ENCODE assay signal across 11 cellular contexts in the genomic region with DNA sequence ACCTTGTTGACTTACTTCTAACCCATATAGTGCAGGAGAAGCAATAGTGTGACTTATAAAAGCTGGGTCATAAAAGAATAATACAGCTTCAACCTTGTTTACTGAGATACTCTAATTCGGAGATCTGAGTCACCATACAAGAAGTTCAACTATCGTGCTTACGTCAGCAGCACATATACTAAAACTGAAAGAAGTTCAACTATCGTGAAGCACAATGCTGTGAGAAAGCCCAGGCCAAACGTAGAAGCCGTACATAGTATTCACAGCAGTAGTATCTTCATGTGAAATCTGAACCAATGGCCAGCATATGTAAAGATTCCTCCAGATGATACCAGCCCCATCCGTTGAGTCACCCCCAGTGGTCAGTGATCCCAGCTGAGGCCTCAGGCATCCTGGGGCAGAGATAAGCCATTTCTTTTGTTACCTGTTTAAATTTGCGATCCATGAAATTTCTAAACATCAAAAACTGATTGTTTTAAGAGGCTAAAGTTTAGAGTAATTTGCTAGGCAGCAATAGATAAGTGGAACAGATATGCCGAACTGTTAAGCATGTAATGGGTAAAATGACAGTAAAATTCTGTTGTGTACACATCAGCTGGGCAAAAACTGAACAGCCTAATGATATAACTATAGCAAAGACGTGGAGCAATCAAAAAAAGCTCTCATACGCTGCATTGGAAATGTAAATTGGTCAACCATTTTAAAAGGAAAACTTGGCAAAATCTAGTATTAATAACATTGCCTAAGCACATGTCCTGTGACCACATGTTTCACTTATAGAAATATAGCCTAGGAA. TPM values are rescaled to one million over a fixed set of nuclear protein-coding genes. Genes with fewer than 3 reads are reported as not detected.
DNase-seq lines count a peak whose midpoint lies in the region; ATAC-seq and TF ChIP-seq lines count a peak whose summit lies in the region.
"Had no signal": no experiment of that assay in that cellular context is flagged by ENCODE, and none has a peak within 500 bp of the region (broad histone marks: within the 10 kb centered on the region; RNA-seq: fewer than 3 reads in every experiment).

No MANE protein-coding gene starts in this region.

- H3K4me1 Mint-ChIP-seq in activated CD4-positive, alpha-beta memory T cell treated with anti-CD3 and anti-CD28 coated beads, Interleukin-2, amount 10 ng/mL, durations not matched to agents 7 days and 5 days, result peaks cover 2% of the 10 kb centered on the region
- peaks cover 5% of the 10 kb centered on the region for H3K4me1 Mint-ChIP-seq in activated CD4-positive, alpha-beta memory T cell treated with anti-CD3 and anti-CD28 coated beads for 36 hours (ENCODE audit: low read depth)
- H3K4me1 Mint-ChIP-seq in stimulated activated effector memory CD8-positive, alpha-beta T cell treated with anti-CD3 and anti-CD28 coated beads, Interleukin-12 subunit alpha, Interleukin-12 subunit beta, amount 100 ng/mL, for 72 hours, result peaks cover 6% of the 10 kb centered on the region

- no peaks in the 10 kb centered on the region for H4K20me1 ChIP-seq in SK-N-SH (ENCODE audit: insufficient read depth)

- H3K4me3 ChIP-seq in SK-N-SH (ENCODE audit: low read depth in 2 of 2, low read length in 1 of 2), result no peak overlapping the region
- H3K4me3 ChIP-seq in adrenal gland, result no peak overlapping the region
- H3K4me3 ChIP-seq: thyroid gland had no signal

- peaks cover 6% of the 10 kb centered on the region for H3F3A ChIP-seq in SK-N-SH (replicated peaks; ENCODE audit: insufficient read depth)

- 0 out of 2 replicates have a peak, but pooled peaks cover 7% of the 10 kb centered on the region for H3K9me3 ChIP-seq in SK-N-SH
- no peaks in the 10 kb centered on the region for H3K9me3 ChIP-seq in adrenal gland (replicated peaks in 1 of 3)
- H3K9me3 ChIP-seq: thyroid gland had no signal

- CTCF ChIA-PET in activated CD4-positive, alpha-beta memory T cell treated with anti-CD3 and anti-CD28 coated beads, Interleukin-2, amount 10 ng/mL, durations not matched to agents 7 days and 5 days (lab: Charles Lee), result no interaction called here
- CTCF ChIA-PET in activated CD4-positive, alpha-beta memory T cell treated with anti-CD3 and anti-CD28 coated beads for 36 hours (lab: Charles Lee), result no interaction called here
- CTCF ChIA-PET in SK-N-SH (lab: Yijun Ruan, JAX), result interaction anchor here (0.7 kb wide), 1 partner anchor 119 kb away, joined by 3 read pairs; no protein-coding TSS in a partner anchor

- H3K9me3 Mint-ChIP-seq in activated CD4-positive, alpha-beta memory T cell treated with anti-CD3 and anti-CD28 coated beads, Interleukin-2, amount 10 ng/mL, durations not matched to agents 7 days and 5 days, result no peaks in the 10 kb centered on the region
- peaks cover 32% of the 10 kb centered on the region for H3K9me3 Mint-ChIP-seq in activated CD4-positive, alpha-beta memory T cell treated with anti-CD3 and anti-CD28 coated beads for 36 hours
- H3K9me3 Mint-ChIP-seq in stimulated activated effector memory CD8-positive, alpha-beta T cell treated with anti-CD3 and anti-CD28 coated beads, Interleukin-12 subunit alpha, Interleukin-12 subunit beta, amount 100 ng/mL, for 72 hours, result no peaks in the 10 kb centered on the region

- H2AFZ ChIP-seq in SK-N-SH (ENCODE audit: low read depth), result no peak overlapping the region

- no peaks in the 10 kb centered on the region for H3K79me2 ChIP-seq in SK-N-SH (ENCODE audit: insufficient read depth)

- no peaks in the 10 kb centered on the region for H3K36me3 Mint-ChIP-seq in activated CD4-positive, alpha-beta memory T cell treated with anti-CD3 and anti-CD28 coated beads, Interleukin-2, amount 10 ng/mL, durations not matched to agents 7 days and 5 days (ENCODE audit: low read depth)
- H3K36me3 Mint-ChIP-seq in activated CD4-positive, alpha-beta memory T cell treated with anti-CD3 and anti-CD28 coated beads for 36 hours, result peaks cover under 1% of the 10 kb centered on the region
- no peaks in the 10 kb centered on the region for H3K36me3 Mint-ChIP-seq in stimulated activated effector memory CD8-positive, alpha-beta T cell treated with anti-CD3 and anti-CD28 coated beads, Interleukin-12 subunit alpha, Interleukin-12 subunit beta, amount 100 ng/mL, for 72 hours

- H3K27ac ChIP-seq in SK-N-SH (ENCODE audit: low read depth in 2 of 2, low read length in 1 of 2) (peak overlapping the region in 1 of 2 experiments; percentile 66; a peak in 2 of 4 replicates), adrenal gland (no peak overlapping the region)
- H3K27ac ChIP-seq: thyroid gland had no signal

- WGBS in SK-N-SH (ENCODE audit: low lambda C conversion rate), result 83% methylated on average over 10 of the region's 11 CpGs
- WGBS in adrenal gland, 4 donors, result 91 to 93% (median 91%) methylated on average over 11 of the region's 11 CpGs

- intact Hi-C loops in activated CD4-positive, alpha-beta memory T cell treated with anti-CD3 and anti-CD28 coated beads for 36 hours (cut with micrococcal nuclease), result no loop called here
- intact Hi-C loops in adrenal gland (cut with DNase I), result no loop called here

- no peak; a peak in 1 of 4 replicates for TF ChIP-seq EP300 in SK-N-SH (IDR thresholded peaks at IDR 0.05; ENCODE audit: borderline replicate concordance in 1 of 2, low read depth in 1 of 2, low read length in 1 of 2)

- no peaks in the 10 kb centered on the region for H3K27me3 Mint-ChIP-seq in activated CD4-positive, alpha-beta memory T cell treated with anti-CD3 and anti-CD28 coated beads, Interleukin-2, amount 10 ng/mL, durations not matched to agents 7 days and 5 days
- H3K27me3 Mint-ChIP-seq in activated CD4-positive, alpha-beta memory T cell treated with anti-CD3 and anti-CD28 coated beads for 36 hours, result no peaks in the 10 kb centered on the region
- H3K27me3 Mint-ChIP-seq: T-cell had no signal

- no peaks in the 10 kb centered on the region for H3K27me3 ChIP-seq in SK-N-SH (ENCODE audit: insufficient read depth)
- no peaks in the 10 kb centered on the region for H3K27me3 ChIP-seq in adrenal gland
- H3K27me3 ChIP-seq: thyroid gland had no signal

- H3K36me3 ChIP-seq in SK-N-SH (replicated peaks in 1 of 2; ENCODE audit: control insufficient read depth in 1 of 2, insufficient read depth in 2 of 2, low read length in 1 of 2), result peaks cover 0 to 3% of the 10 kb centered on the region in 2 experiments
- H3K36me3 ChIP-seq in adrenal gland (replicated peaks in 1 of 2), result no peaks in the 10 kb centered on the region
- H3K36me3 ChIP-seq: thyroid gland had no signal

- H3K27ac Mint-ChIP-seq in activated CD4-positive, alpha-beta memory T cell treated with anti-CD3 and anti-CD28 coated beads, Interleukin-2, amount 10 ng/mL, durations not matched to agents 7 days and 5 days, result peak overlapping the region; percentile 45
- no peak overlapping the region for H3K27ac Mint-ChIP-seq in activated CD4-positive, alpha-beta memory T cell treated with anti-CD3 and anti-CD28 coated beads for 36 hours
- peak overlapping the region; percentile 90 for H3K27ac Mint-ChIP-seq in stimulated activated effector memory CD8-positive, alpha-beta T cell treated with anti-CD3 and anti-CD28 coated beads, Interleukin-12 subunit alpha, Interleukin-12 subunit beta, amount 100 ng/mL, for 72 hours
- H3K27ac Mint-ChIP-seq: T-cell had no signal

- H3K9ac ChIP-seq in SK-N-SH, result peak overlapping the region; percentile 21

- no peak for TF ChIP-seq POLR2A in adrenal gland (IDR thresholded peaks at IDR 0.05)

- ATAC-seq in stimulated activated effector memory CD8-positive, alpha-beta T cell treated with anti-CD3 and anti-CD28 coated beads, Interleukin-12 subunit alpha, Interleukin-12 subunit beta, amount 100 ng/mL, for 72 hours, result peak; percentile 99
- ATAC-seq: T-cell had no signal

- peak overlapping the region; percentile 8 for H3K4me3 Mint-ChIP-seq in activated CD4-positive, alpha-beta memory T cell treated with anti-CD3 and anti-CD28 coated beads, Interleukin-2, amount 10 ng/mL, durations not matched to agents 7 days and 5 days
- H3K4me3 Mint-ChIP-seq in activated CD4-positive, alpha-beta memory T cell treated with anti-CD3 and anti-CD28 coated beads for 36 hours, result no peak overlapping the region
- peak overlapping the region; percentile 56 for H3K4me3 Mint-ChIP-seq in stimulated activated effector memory CD8-positive, alpha-beta T cell treated with anti-CD3 and anti-CD28 coated beads, Interleukin-12 subunit alpha, Interleukin-12 subunit beta, amount 100 ng/mL, for 72 hours

- H3K4me1 ChIP-seq in SK-N-SH (ENCODE audit: control insufficient read depth in 1 of 2, insufficient read depth in 2 of 2, low read depth in 1 of 2, low read length in 1 of 2) (no peaks in the 10 kb centered on the region; a peak in 3 of 4 replicates), adrenal gland (replicated peaks in 1 of 2) (peaks cover 0 to 7% of the 10 kb centered on the region in 2 donors)

- TF ChIP-seq RAD21 in SK-N-SH (IDR thresholded peaks at IDR 0.05; ENCODE audit: low read length), result no peak

- no peak for DNase-seq in activated CD4-positive, alpha-beta memory T cell treated with anti-CD3 and anti-CD28 coated beads, Interleukin-2, amount 10 ng/mL, durations not matched to agents 7 days and 5 days
- no peak for DNase-seq in activated CD4-positive, alpha-beta memory T cell treated with anti-CD3 and anti-CD28 coated beads for 36 hours
- DNase-seq in SK-N-SH (no peak), fibroblast of peridontal ligament (ENCODE audit: extremely low read depth) (peak; percentile 66), NCI-H226 (no peak), adrenal gland (no peak), D341Med (ENCODE audit: low spot score) (no peak)
- peak; percentile 11 to 57 for DNase-seq in stimulated activated effector memory CD8-positive, alpha-beta T cell treated with anti-CD3 and anti-CD28 coated beads, Interleukin-12 subunit alpha, Interleukin-12 subunit beta, amount 100 ng/mL, for 72 hours (ENCODE audit: low spot score in 2 of 2)
- DNase-seq: NCI-H2081, thyroid gland had no signal

- TF ChIP-seq CTCF in SK-N-SH (IDR thresholded peaks at IDR 0.05) (no peak), adrenal gland (IDR thresholded peaks at IDR 0.05) (no peak)

- no peaks in the 10 kb centered on the region for H3K9me2 ChIP-seq in SK-N-SH

- H3K4me2 ChIP-seq in SK-N-SH, result no peak overlapping the region

- POLR2A ChIA-PET in activated CD4-positive, alpha-beta memory T cell treated with anti-CD3 and anti-CD28 coated beads, Interleukin-2, amount 10 ng/mL, durations not matched to agents 7 days and 5 days (lab: Charles Lee), result no interaction called here
- POLR2A ChIA-PET in activated CD4-positive, alpha-beta memory T cell treated with anti-CD3 and anti-CD28 coated beads for 36 hours (lab: Charles Lee), result no interaction called here
- POLR2A ChIA-PET in SK-N-SH (lab: Yijun Ruan, JAX), result no interaction called here

TF ChIP-seq in SK-N-SH, 30 proteins besides CTCF, POLR2A, EP300 and RAD21 (continues in another document):
- no peak for TF ChIP-seq CHD2 (IDR thresholded peaks at IDR 0.05; ENCODE audit: low read length, partially characterized antibody)

RNA-seq across cellular contexts. Expression of a gene that starts 53.9 kb away (rescaled TPM):
- total RNA-seq in activated CD4-positive, alpha-beta memory T cell treated with anti-CD3 and anti-CD28 coated beads, Interleukin-2, amount 10 ng/mL, durations not matched to agents 7 days and 5 days, result under 1 TPM in 1 of 2 experiments, not detected in 1; 0.28 TPM
- total RNA-seq in activated CD4-positive, alpha-beta memory T cell treated with anti-CD3 and anti-CD28 coated beads for 36 hours, result under 1 TPM; 0.38 to 0.48 TPM
- polyA plus RNA-seq in SK-N-SH (2012; rRNA removed), result 1.3 and 1.9 TPM in 2 replicates
- polyA plus RNA-seq in SK-N-SH (2012; cell fraction: cytosol; rRNA removed), result 2.2 and 3.0 TPM in 2 replicates
- 0.23 and 0.46 TPM in 2 replicates for polyA plus RNA-seq in SK-N-SH (2012; cell fraction: nucleus; rRNA removed)
- total RNA-seq in adrenal gland, result 1 to 10 TPM; 1.3 to 6.4 (median 3.4) TPM
- polyA plus RNA-seq in adrenal gland, result 1 to 10 TPM; 1.0 to 5.9 (median 2.0) TPM

Comparison
In these comparisons a context has a peak if more than half of its experiments do, and no peak if none do; other contexts are left out.
1. DNase-seq: peak in fibroblast of peridontal ligament (single experiment) and stimulated activated effector memory CD8-positive, alpha-beta T cell treated with anti-CD3 and anti-CD28 coated beads, Interleukin-12 subunit alpha, Interleukin-12 subunit beta, amount 100 ng/mL, for 72 hours (2 of 2); none in activated CD4-positive, alpha-beta memory T cell treated with anti-CD3 and anti-CD28 coated beads, Interleukin-2, amount 10 ng/mL, durations not matched to agents 7 days and 5 days (single experiment), activated CD4-positive, alpha-beta memory T cell treated with anti-CD3 and anti-CD28 coated beads for 36 hours (single experiment), SK-N-SH (single experiment), NCI-H226 (single experiment), adrenal gland (0 of 7) and D341Med (single experiment).